ENCODE assay signal across 1 cellular context in the genomic region with DNA sequence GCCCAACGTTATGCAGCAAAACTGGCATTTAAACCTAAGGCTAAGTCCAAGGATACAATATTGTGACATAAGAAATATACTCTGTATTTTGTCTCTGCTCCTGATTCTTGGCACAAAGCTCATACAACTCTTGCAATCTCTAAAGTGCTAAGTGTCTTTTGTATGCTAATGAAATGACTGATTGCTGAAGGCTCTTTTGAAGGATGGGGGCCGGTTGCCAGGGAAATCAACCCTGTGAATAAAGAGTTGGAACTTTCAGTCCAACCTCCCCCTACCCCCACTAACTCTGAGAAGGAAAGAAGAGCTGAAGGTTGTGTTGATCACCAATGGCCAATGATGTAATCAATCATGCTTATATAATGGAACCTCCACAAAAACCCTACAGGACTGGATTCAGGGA.
TF ChIP-seq lines count a peak whose summit lies in the region.

No MANE protein-coding gene starts in this region.

TF ChIP-seq in H1, 55 proteins besides CTCF, POLR2A, EP300 and RAD21:
- TF ChIP-seq, protein P1, sequence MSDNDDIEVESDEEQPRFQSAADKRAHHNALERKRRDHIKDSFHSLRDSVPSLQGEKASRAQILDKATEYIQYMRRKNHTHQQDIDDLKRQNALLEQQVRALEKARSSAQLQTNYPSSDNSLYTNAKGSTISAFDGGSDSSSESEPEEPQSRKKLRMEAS (IDR thresholded peaks at IDR 0.05), result no peak
- no peak for TF ChIP-seq EZH2 (IDR thresholded peaks at IDR 0.05; ENCODE audit: low read depth, low read length, severe bottlenecking)
- TF ChIP-seq POLR2AphosphoS5 (IDR thresholded peaks at IDR 0.05; ENCODE audit: low read depth, low read length), result no peak
- no peak for TF ChIP-seq HDAC2 (IDR thresholded peaks at IDR 0.05; ENCODE audit: borderline replicate concordance in 1 of 2, low read depth in 2 of 2, low read length in 2 of 2)
- TF ChIP-seq TEAD4 (IDR thresholded peaks at IDR 0.05; ENCODE audit: low read depth, low read length), result no peak
- TF ChIP-seq SP4 (IDR thresholded peaks at IDR 0.05; ENCODE audit: low read length), result no peak
- no peak for TF ChIP-seq GTF2F1 (IDR thresholded peaks at IDR 0.05; ENCODE audit: borderline replicate concordance, low read depth, low read length)
